Comparison of ENCODE assay signal across 11 cellular contexts in genomic region chr13:99978781-99979452, GRCh38. TPM values are rescaled to one million over a fixed set of nuclear protein-coding genes. Genes with fewer than 3 reads are reported as not detected.
DNase-seq lines count a peak whose midpoint lies in the region; ATAC-seq and TF ChIP-seq lines count a peak whose summit lies in the region.
"Had no signal": no experiment of that assay in that cellular context is flagged by ENCODE, and none has a peak within 500 bp of the region (broad histone marks: within the 10 kb centered on the region; RNA-seq: fewer than 3 reads in every experiment).

No MANE protein-coding gene starts in this region.

- H3K4me3 Mint-ChIP-seq in activated CD4-positive, alpha-beta T cell treated with anti-CD3 and anti-CD28 coated beads, Interleukin-2, amount 10 ng/mL, durations not matched to agents 24 days and 14 days: peak overlapping the region; percentile 37
- H3K4me3 Mint-ChIP-seq in nephron progenitor cell: peak overlapping the region; percentile 74

- H3K27me3 ChIP-seq in HUES64 (ENCODE audit: insufficient read depth, low read length): peaks cover 71% of the 10 kb centered on the region

- intact Hi-C loops in activated CD4-positive, alpha-beta T cell treated with anti-CD3 and anti-CD28 coated beads, Interleukin-2, amount 10 ng/mL, durations not matched to agents 24 days and 14 days (cut with micrococcal nuclease): loop anchor here (2.0 kb wide), 1 partner anchor 20 kb away; no protein-coding TSS in a partner anchor

- H3K4me3 ChIP-seq in HUES64 (ENCODE audit: low read length): peak overlapping the region; percentile 82

- ATAC-seq in GM19328 (IDR thresholded peaks at IDR 0.05; ENCODE audit: unreplicated experiment) (no peak), HG03159 (IDR thresholded peaks at IDR 0.05; ENCODE audit: unreplicated experiment) (no peak), GM18867 (IDR thresholded peaks at IDR 0.05; ENCODE audit: unreplicated experiment) (no peak)

- peaks cover 15% of the 10 kb centered on the region for H3K36me3 ChIP-seq in HUES64 (ENCODE audit: insufficient read depth, low read length)

- DNase-seq in activated CD4-positive, alpha-beta T cell treated with anti-CD3 and anti-CD28 coated beads, Interleukin-2, amount 10 ng/mL, durations not matched to agents 24 days and 14 days: peak; percentile 60
- DNase-seq in activated CD4-positive, alpha-beta T cell treated with anti-CD3 and anti-CD28 coated beads for 48 hours: no peak
- peak in 1 of 61 donors; percentile 79 for DNase-seq in caudate nucleus (lab: John Stamatoyannopoulos, UW)
- no peak for DNase-seq in nephron progenitor cell
- DNase-seq: activated B cell treated with CpG ODN at 0.5 μM for 24 hours, NCI-H510A treated with DMSO at 0.1 percent for 48 hours had no signal

- peaks cover 1% of the 10 kb centered on the region for H3K36me3 Mint-ChIP-seq in activated CD4-positive, alpha-beta T cell treated with anti-CD3 and anti-CD28 coated beads, Interleukin-2, amount 10 ng/mL, durations not matched to agents 24 days and 14 days (ENCODE audit: low read depth)
- H3K36me3 Mint-ChIP-seq in nephron progenitor cell (ENCODE audit: low read depth): no peaks in the 10 kb centered on the region

- H3K9me3 Mint-ChIP-seq in activated CD4-positive, alpha-beta T cell treated with anti-CD3 and anti-CD28 coated beads, Interleukin-2, amount 10 ng/mL, durations not matched to agents 24 days and 14 days: peaks cover 16% of the 10 kb centered on the region
- peaks cover 3% of the 10 kb centered on the region for H3K9me3 Mint-ChIP-seq in nephron progenitor cell

- H3K4me1 Mint-ChIP-seq in activated CD4-positive, alpha-beta T cell treated with anti-CD3 and anti-CD28 coated beads, Interleukin-2, amount 10 ng/mL, durations not matched to agents 24 days and 14 days: peaks cover 4% of the 10 kb centered on the region
- peaks cover 44% of the 10 kb centered on the region for H3K4me1 Mint-ChIP-seq in nephron progenitor cell
- H3K4me1 Mint-ChIP-seq: activated B cell treated with CpG ODN at 0.5 μM for 24 hours had no signal

- H3K27ac ChIP-seq in HUES64 (ENCODE audit: low read depth, low read length) (peak overlapping the region; percentile 84), caudate nucleus (ENCODE audit: low read depth, low read length) (peak overlapping the region; percentile 67)

- H3K27me3 Mint-ChIP-seq in activated CD4-positive, alpha-beta T cell treated with anti-CD3 and anti-CD28 coated beads, Interleukin-2, amount 10 ng/mL, durations not matched to agents 24 days and 14 days: peaks cover 69% of the 10 kb centered on the region
- H3K27me3 Mint-ChIP-seq in nephron progenitor cell (ENCODE audit: low read depth, poor library complexity): peaks cover 78% of the 10 kb centered on the region

- H3K9me3 ChIP-seq in HUES64 (ENCODE audit: insufficient read depth, low read depth, low read length): no peaks in the 10 kb centered on the region

- H3K4me1 ChIP-seq in HUES64 (ENCODE audit: insufficient read depth, low read length): peaks cover 43% of the 10 kb centered on the region

- H3K9ac ChIP-seq in HUES64 (ENCODE audit: low read depth, low read length): peak overlapping the region; percentile 84

- TF ChIP-seq CTCF in nephron progenitor cell (IDR thresholded peaks at IDR 0.05): no peak

- H3K27ac Mint-ChIP-seq in activated CD4-positive, alpha-beta T cell treated with anti-CD3 and anti-CD28 coated beads, Interleukin-2, amount 10 ng/mL, durations not matched to agents 24 days and 14 days: peak overlapping the region; percentile 29
- no peak overlapping the region for H3K27ac Mint-ChIP-seq in nephron progenitor cell
- H3K27ac Mint-ChIP-seq: activated B cell treated with CpG ODN at 0.5 μM for 24 hours had no signal

- WGBS in HUES64: 1% methylated on average over 13 of the region's 18 CpGs

RNA-seq across cellular contexts. Expression of gene ZIC2, which starts 2.7 kb away (rescaled TPM):
- 0.07 TPM in 1 of 2 replicates, not detected in the other for total RNA-seq in activated CD4-positive, alpha-beta T cell treated with anti-CD3 and anti-CD28 coated beads, Interleukin-2, amount 10 ng/mL, durations not matched to agents 24 days and 14 days
- 113 TPM for polyA plus RNA-seq in HUES64 (2013, experiment 1 of 2)
- polyA plus RNA-seq in HUES64 (2013, experiment 2 of 2): 125 TPM
- total RNA-seq: activated B cell treated with CpG ODN at 0.5 μM for 24 hours, myocyte had no signal

RNA-seq across cellular contexts. Expression of gene ZIC5, which starts 7.3 kb away (rescaled TPM):
- not detected in 2 replicates for total RNA-seq in activated CD4-positive, alpha-beta T cell treated with anti-CD3 and anti-CD28 coated beads, Interleukin-2, amount 10 ng/mL, durations not matched to agents 24 days and 14 days
- 25.6 TPM for polyA plus RNA-seq in HUES64 (2013, experiment 1 of 2)
- polyA plus RNA-seq in HUES64 (2013, experiment 2 of 2): 25.2 TPM
- total RNA-seq: activated B cell treated with CpG ODN at 0.5 μM for 24 hours, myocyte had no signal
